ENCODE assay signal across 1 cellular context in genomic region chr2:50786345-50786744, GRCh38.
TF ChIP-seq lines count a peak whose summit lies in the region.

No MANE protein-coding gene starts in this region.

TF ChIP-seq in GM23338, 12 proteins besides CTCF, POLR2A, EP300 and RAD21 (continued from another document):
- TF ChIP-seq ZNF462 (CRISPR knock-in tag; IDR thresholded peaks at IDR 0.05) = no peak
- TF ChIP-seq ZNF114 (CRISPR knock-in tag; IDR thresholded peaks at IDR 0.05) = no peak
